Comparison of ENCODE assay signal across 9 cellular contexts in genomic region chr20:31675828-31676533, GRCh38. TPM values are rescaled to one million over a fixed set of nuclear protein-coding genes. Genes with fewer than 3 reads are reported as not detected.
DNase-seq lines count a peak whose midpoint lies in the region; ATAC-seq, FAIRE-seq and TF ChIP-seq lines count a peak whose summit lies in the region.
"Had no signal": no experiment of that assay in that cellular context is flagged by ENCODE, and none has a peak within 500 bp of the region (broad histone marks: within the 10 kb centered on the region; RNA-seq: fewer than 3 reads in every experiment).

No MANE protein-coding gene starts in this region.

- DNase-seq in Right ventricle myocardium inferior (ENCODE audit: missing footprints) (no peak), cardiac septum (ENCODE audit: low spot score) (no peak), SJSA1 (ENCODE audit: low read depth in 1 of 2, low spot score in 2 of 2) (no peak), HepG2 (ENCODE audit: low spot score) (no peak), DMS79 (lab: John Stamatoyannopoulos, UW) (no peak), H4 (ENCODE audit: low spot score) (no peak)
- DNase-seq in activated naive CD8-positive, alpha-beta T cell treated with anti-CD3 and anti-CD28 coated beads for 36 hours = peak; percentile 73
- peak; percentile 13 for DNase-seq in stimulated activated CD8-positive, alpha-beta memory T cell treated with anti-CD3 and anti-CD28 coated beads, Interleukin-15, amount 100 ng/mL, for 24 hours (ENCODE audit: low read depth)

- no peak for TF ChIP-seq EP300 in HepG2 (IDR thresholded peaks at IDR 0.05; ENCODE audit: low read depth in 2 of 2, low read length in 2 of 2)
- no peak for TF ChIP-seq EP300 in HepG2 (CRISPR knock-in tag; IDR thresholded peaks at IDR 0.05; ENCODE audit: borderline replicate concordance)

- H3K79me2 ChIP-seq in HepG2 (ENCODE audit: insufficient read depth, low read length) = peaks cover 88% of the 10 kb centered on the region

- peak overlapping the region; percentile 40 for H3K27ac ChIP-seq in SJSA1
- H3K27ac ChIP-seq in HepG2 (ENCODE audit: extremely low read length, insufficient read depth, low read length) = peak overlapping the region; percentile 3

- H3K27me3 ChIP-seq in SJSA1 (replicated peaks) (no peaks in the 10 kb centered on the region), HepG2 (ENCODE audit: control insufficient read depth in 1 of 2, insufficient read depth in 2 of 2, low read length in 2 of 2) (no peaks in the 10 kb centered on the region)

- ATAC-seq in Right ventricle myocardium inferior = peak; percentile 47
- no peak for ATAC-seq in HepG2

- H3K27me3 Mint-ChIP-seq in activated naive CD8-positive, alpha-beta T cell treated with anti-CD3 and anti-CD28 coated beads for 36 hours = no peaks in the 10 kb centered on the region

- POLR2A ChIA-PET in HepG2 (lab: Yijun Ruan, JAX) = interaction anchor here (1.1 to 20.7 kb wide), 5 partner anchors 9 to 63 kb away, joined by 4 to 643 read pairs (median 274); partner anchors contain the start of genes BCL2L1 and TPX2

- WGBS in HepG2 (ENCODE audit: low lambda C conversion rate) = 97% methylated on average over 10 of the region's 10 CpGs

- no peak for FAIRE-seq in HepG2 (lab: Jason Lieb, UNC)
- FAIRE-seq: colon had no signal

- no peak overlapping the region for H2AFZ ChIP-seq in HepG2 (ENCODE audit: low read length)

- intact Hi-C loops in Right ventricle myocardium inferior (cut with DNase I) (no loop called here), cardiac septum (cut with DNase I) (no loop called here), HepG2 (cut with micrococcal nuclease; ENCODE audit: unreplicated experiment) (no loop called here)

- H3K4me1 ChIP-seq in SJSA1 (replicated peaks) (peaks cover 78% of the 10 kb centered on the region), HepG2 (ENCODE audit: insufficient read depth, low read length) (peaks cover 81% of the 10 kb centered on the region)

- no peaks in the 10 kb centered on the region for H3K9me3 Mint-ChIP-seq in activated naive CD8-positive, alpha-beta T cell treated with anti-CD3 and anti-CD28 coated beads for 36 hours

- H3K9me3 ChIP-seq in SJSA1 (replicated peaks) = no peaks in the 10 kb centered on the region
- no peaks in the 10 kb centered on the region for H3K9me3 ChIP-seq in HepG2 (ENCODE audit: low read length)

- peak overlapping the region; percentile 91 for H3K4me3 Mint-ChIP-seq in activated naive CD8-positive, alpha-beta T cell treated with anti-CD3 and anti-CD28 coated beads for 36 hours

- H3K4me3 ChIP-seq in SJSA1 (no peak overlapping the region), HepG2 (replicated peaks in 1 of 3; ENCODE audit: insufficient read depth in 1 of 3, low read depth in 2 of 3, low read length in 3 of 3) (no peak overlapping the region)

- in situ Hi-C loops in HepG2 (cut with HindIII; ENCODE audit: extremely low pct_ligation_motif_present, low pct_unique_long_range_greater_than_20kb) = no loop called here

- no TSS peak for BruUV-seq in HepG2 (replicated peaks; lab: Mats Ljungman, UMichigan)

- TF ChIP-seq POLR2A in HepG2 (IDR thresholded peaks at IDR 0.05; ENCODE audit: insufficient read depth in 1 of 2, low read depth in 2 of 2, low read length in 2 of 2) = peak in 1 of 2 experiments; percentile 34; a peak in 2 of 4 replicates

- H3K4me2 ChIP-seq in HepG2 (ENCODE audit: low read depth, low read length) = no peak overlapping the region

- H3K9ac ChIP-seq in HepG2 (ENCODE audit: insufficient read depth, low read depth, low read length) = no peak overlapping the region

- H3K36me3 ChIP-seq in SJSA1 (peaks cover 75% of the 10 kb centered on the region), HepG2 (replicated peaks in 1 of 2; ENCODE audit: control insufficient read depth in 1 of 2, insufficient read depth in 2 of 2, low read length in 2 of 2) (peaks cover 57 to 88% of the 10 kb centered on the region in 2 experiments)

- H3K36me3 Mint-ChIP-seq in activated naive CD8-positive, alpha-beta T cell treated with anti-CD3 and anti-CD28 coated beads for 36 hours = peaks cover 79% of the 10 kb centered on the region

- H3K4me1 Mint-ChIP-seq in activated naive CD8-positive, alpha-beta T cell treated with anti-CD3 and anti-CD28 coated beads for 36 hours = peaks cover 85% of the 10 kb centered on the region

- peaks cover 66% of the 10 kb centered on the region for H4K20me1 ChIP-seq in HepG2 (ENCODE audit: insufficient read depth, low read length)

- no peak for TF ChIP-seq CTCF in HepG2 (CRISPR knock-in tag; IDR thresholded peaks at IDR 0.05)

- TF ChIP-seq RAD21 in HepG2 (CRISPR knock-in tag; IDR thresholded peaks at IDR 0.05) = no peak

- peak overlapping the region; percentile 92 for H3K27ac Mint-ChIP-seq in activated naive CD8-positive, alpha-beta T cell treated with anti-CD3 and anti-CD28 coated beads for 36 hours

- CTCF ChIA-PET in HepG2 (lab: Yijun Ruan, JAX; ENCODE audit: low intra/inter-chr PET ratio, low total read pairs) = no interaction called here

TF ChIP-seq in HepG2, 621 proteins besides CTCF, POLR2A, EP300 and RAD21 (continues in another document):
- no peak for TF ChIP-seq SRY (CRISPR knock-in tag; IDR thresholded peaks at IDR 0.05)
- TF ChIP-seq ZNF773 (CRISPR knock-in tag; IDR thresholded peaks at IDR 0.05; ENCODE audit: borderline replicate concordance) = no peak
- no peak for TF ChIP-seq ZNF761 (CRISPR knock-in tag; conservative IDR thresholded peaks at IDR 0.05)

RNA-seq across cellular contexts. Expression of gene COX4I2, which starts 38.3 kb away (rescaled TPM):
- total RNA-seq in Right ventricle myocardium inferior (7.1 TPM), cardiac septum (11.3 TPM), HepG2 (2016; rRNA removed; fragmentation: Illumina TruSeq; extraction: Trizol) (not detected in 2 replicates)
- total RNA-seq in SJSA1 (2014; rRNA removed; shearing (Covaris generic)) = not detected in 2 replicates
- not detected for total RNA-seq in activated naive CD8-positive, alpha-beta T cell treated with anti-CD3 and anti-CD28 coated beads for 36 hours
- not detected in 2 replicates for total RNA-seq in HepG2 (2016; cell fraction: cytosol; rRNA removed; fragmentation: Illumina TruSeq; extraction: Trizol; ENCODE audit: low read depth)
- total RNA-seq in HepG2 (2016; cell fraction: insoluble cytoplasmic fraction; rRNA removed; fragmentation: Illumina TruSeq; extraction: Trizol) = not detected in 2 replicates
- not detected in 2 replicates for total RNA-seq in HepG2 (2016; cell fraction: membrane; rRNA removed; fragmentation: Illumina TruSeq; extraction: Trizol)
- not detected in 2 replicates for total RNA-seq in HepG2 (2016; cell fraction: nucleus; rRNA removed; fragmentation: Illumina TruSeq; extraction: Trizol)
- 0.74 and 1.1 TPM in 2 replicates for polyA plus RNA-seq in HepG2 (2011; rRNA removed)
- polyA plus RNA-seq in HepG2 (2011; cell fraction: cytosol; rRNA removed) = 0.97 and 1.4 TPM in 2 replicates
- polyA plus RNA-seq in HepG2 (2011; cell fraction: nucleus; rRNA removed) = 0.31 TPM in 1 of 2 replicates, not detected in the other
- polyA plus RNA-seq in HepG2 (2012) = 0.61 and 0.68 TPM in 2 replicates
- polyA plus RNA-seq in HepG2 (2016; cell fraction: cytosol; fragmentation: Illumina TruSeq; extraction: Trizol; ENCODE audit: low read depth) = not detected in 2 replicates
- not detected in 2 replicates for polyA plus RNA-seq in HepG2 (2016; cell fraction: insoluble cytoplasmic fraction; fragmentation: Illumina TruSeq; extraction: Trizol; ENCODE audit: low read depth)
- not detected in 2 replicates for polyA plus RNA-seq in HepG2 (2016; cell fraction: membrane; fragmentation: Illumina TruSeq; extraction: Trizol; ENCODE audit: low read depth)
- not detected in 2 replicates for polyA plus RNA-seq in HepG2 (2016; cell fraction: nucleus; fragmentation: Illumina TruSeq; extraction: Trizol; ENCODE audit: insufficient read depth, low read depth)
- not detected in 2 replicates for polyA minus RNA-seq in HepG2 (2011; rRNA and poly(A)+ RNA removed; ENCODE audit: low replicate concordance)
- not detected in 2 replicates for polyA minus RNA-seq in HepG2 (2011; cell fraction: cytosol; rRNA and poly(A)+ RNA removed)
- not detected in 2 replicates for polyA minus RNA-seq in HepG2 (2011; cell fraction: nucleus; rRNA and poly(A)+ RNA removed)
- total RNA-seq in H4 (2014; rRNA removed; shearing (Covaris generic)) = not detected in 2 replicates

RNA-seq across cellular contexts. Expression of gene BCL2L1, which starts 46.7 kb away (rescaled TPM):
- total RNA-seq in Right ventricle myocardium inferior = 55.2 TPM
- total RNA-seq in cardiac septum = 42.5 TPM
- total RNA-seq in SJSA1 (2014; rRNA removed; shearing (Covaris generic)) = 103 and 106 TPM in 2 replicates
- 100 to 1,000 TPM; 196 to 206 TPM for total RNA-seq in activated naive CD8-positive, alpha-beta T cell treated with anti-CD3 and anti-CD28 coated beads for 36 hours
- 164 and 200 TPM in 2 replicates for total RNA-seq in HepG2 (2016; rRNA removed; fragmentation: Illumina TruSeq; extraction: Trizol)
- 60.9 and 61.0 TPM in 2 replicates for total RNA-seq in HepG2 (2016; cell fraction: cytosol; rRNA removed; fragmentation: Illumina TruSeq; extraction: Trizol; ENCODE audit: low read depth)
- total RNA-seq in HepG2 (2016; cell fraction: insoluble cytoplasmic fraction; rRNA removed; fragmentation: Illumina TruSeq; extraction: Trizol) = 169 and 173 TPM in 2 replicates
- 190 and 201 TPM in 2 replicates for total RNA-seq in HepG2 (2016; cell fraction: membrane; rRNA removed; fragmentation: Illumina TruSeq; extraction: Trizol)
- 135 and 148 TPM in 2 replicates for total RNA-seq in HepG2 (2016; cell fraction: nucleus; rRNA removed; fragmentation: Illumina TruSeq; extraction: Trizol)
- 258 and 259 TPM in 2 replicates for polyA plus RNA-seq in HepG2 (2011; rRNA removed)
- 215 and 224 TPM in 2 replicates for polyA plus RNA-seq in HepG2 (2011; cell fraction: cytosol; rRNA removed)
- polyA plus RNA-seq in HepG2 (2011; cell fraction: nucleus; rRNA removed) = 123 and 146 TPM in 2 replicates
- polyA plus RNA-seq in HepG2 (2012) = 184 and 192 TPM in 2 replicates
- polyA plus RNA-seq in HepG2 (2016; cell fraction: cytosol; fragmentation: Illumina TruSeq; extraction: Trizol; ENCODE audit: low read depth) = 77.5 and 91.4 TPM in 2 replicates
- polyA plus RNA-seq in HepG2 (2016; cell fraction: insoluble cytoplasmic fraction; fragmentation: Illumina TruSeq; extraction: Trizol; ENCODE audit: low read depth) = 214 and 252 TPM in 2 replicates
- polyA plus RNA-seq in HepG2 (2016; cell fraction: membrane; fragmentation: Illumina TruSeq; extraction: Trizol; ENCODE audit: low read depth) = 208 and 211 TPM in 2 replicates
- 168 and 174 TPM in 2 replicates for polyA plus RNA-seq in HepG2 (2016; cell fraction: nucleus; fragmentation: Illumina TruSeq; extraction: Trizol; ENCODE audit: insufficient read depth, low read depth)
- 34.8 and 259 TPM in 2 replicates for polyA minus RNA-seq in HepG2 (2011; rRNA and poly(A)+ RNA removed; ENCODE audit: low replicate concordance)
- polyA minus RNA-seq in HepG2 (2011; cell fraction: cytosol; rRNA and poly(A)+ RNA removed) = 124 TPM in 2 replicates
- polyA minus RNA-seq in HepG2 (2011; cell fraction: nucleus; rRNA and poly(A)+ RNA removed) = 215 and 221 TPM in 2 replicates
- total RNA-seq in H4 (2014; rRNA removed; shearing (Covaris generic)) = 34.2 and 42.6 TPM in 2 replicates

Comparison
In these comparisons a context has a peak if more than half of its experiments do, and no peak if none do; other contexts are left out.
1. DNase-seq: peak in activated naive CD8-positive, alpha-beta T cell treated with anti-CD3 and anti-CD28 coated beads for 36 hours (single experiment) and stimulated activated CD8-positive, alpha-beta memory T cell treated with anti-CD3 and anti-CD28 coated beads, Interleukin-15, amount 100 ng/mL, for 24 hours (single experiment); none in Right ventricle myocardium inferior (single experiment), cardiac septum (single experiment), SJSA1 (0 of 2), HepG2 (single experiment), DMS79 (single experiment) and H4 (single experiment).